ENCODE assay signal across 8 cellular contexts in genomic region chr9:129626079-129626943, GRCh38. TPM values are rescaled to one million over a fixed set of nuclear protein-coding genes. Genes with fewer than 3 reads are reported as not detected.
DNase-seq lines count a peak whose midpoint lies in the region; ATAC-seq and TF ChIP-seq lines count a peak whose summit lies in the region.

Gene NTMT1, plus strand, starts transcription at chr9:129626163. Its CDS starts 6,541 bp downstream, at chr9:129632704.

- no peaks in the 10 kb centered on the region for H3K36me3 ChIP-seq in A673 (ENCODE audit: insufficient read depth, low read length, poor library complexity, severe bottlenecking)

- no TSS peak for BruUV-seq in A673 (replicated peaks; lab: Mats Ljungman, UMichigan)

- peaks cover 40% of the 10 kb centered on the region for H3K4me1 ChIP-seq in A673 (ENCODE audit: insufficient read depth, low read length, poor library complexity, severe bottlenecking)

- intact Hi-C loops in A673 (cut with micrococcal nuclease; ENCODE audit: unreplicated experiment), result loop anchor here (5.0 kb wide), 1 partner anchor 166 kb away; no protein-coding TSS in a partner anchor

- H3K9me3 ChIP-seq in A673 (ENCODE audit: low read depth, low read length, poor library complexity, severe bottlenecking), result no peaks in the 10 kb centered on the region

- peak within 1 kb of the TSS; percentile 98 for H3K27ac ChIP-seq in A673 (ENCODE audit: low read depth, low read length, poor library complexity, severe bottlenecking)
- peak within 1 kb of the TSS; percentile 87 for H3K27ac ChIP-seq in caudate nucleus (ENCODE audit: low read depth, low read length)

- POLR2A ChIA-PET in A673 (lab: Charles Lee; ENCODE audit: low non-redundant PET), result no interaction called here

- peak within 1 kb of the TSS; percentile 97 for H3K4me3 ChIP-seq in A673 (ENCODE audit: low read depth, low read length, poor library complexity, severe bottlenecking)

- DNase-seq in A673 (ENCODE audit: low spot score), result peak; percentile 88
- peak; percentile 85 for DNase-seq in NCI-H2171 treated with DMSO at 0.1 percent for 48 hours (lab: John Stamatoyannopoulos, UW)
- peak; percentile 76 to 85 (median 83) for DNase-seq in activated CD4-positive, CD25-positive, alpha-beta regulatory T cell (lab: John Stamatoyannopoulos, UW)
- DNase-seq in caudate nucleus (lab: John Stamatoyannopoulos, UW), result peak in 59 of 61 donors; percentile 49 to 96 (median 85)
- peak; percentile 84 for DNase-seq in islet precursor cell
- peak; percentile 81 to 93 (median 82) for DNase-seq in stimulated activated CD4-positive, alpha-beta T cell treated with anti-CD3 and anti-CD28 coated beads, Interleukin-12 subunit alpha, Interleukin-12 subunit beta, amount 100 ng/mL, for 48 hours (ENCODE audit: low read depth in 2 of 3, low spot score in 1 of 3)

- ATAC-seq in GM18861 (IDR thresholded peaks at IDR 0.05; ENCODE audit: unreplicated experiment) (peak; percentile 45), HG03097 (IDR thresholded peaks at IDR 0.05; ENCODE audit: low FRiP score, unreplicated experiment) (peak; percentile 67)

- H3K27me3 ChIP-seq in A673 (replicated peaks; ENCODE audit: insufficient read depth, low read depth, low read length, poor library complexity), result no peaks in the 10 kb centered on the region

- TF ChIP-seq CTCF in A673 (conservative IDR thresholded peaks at IDR 0.05; ENCODE audit: low read depth, low read length), result no peak

- CTCF ChIA-PET in A673 (lab: Charles Lee), result interaction anchor here (0.6 to 5.3 kb wide), 6 partner anchors 29 to 494 kb away, joined by 3 to 40 read pairs (median 4); partner anchors contain the start of gene PTGES

RNA-seq across cellular contexts. Expression of gene NTMT1, which starts in this region (rescaled TPM):
- total RNA-seq in A673 (2021), result 82.8 and 87.1 TPM in 2 replicates

Comparison
In these comparisons a context has a peak if more than half of its experiments do, and no peak if none do; other contexts are left out.
1. Peak in every context shown above with its lines: DNase-seq, ATAC-seq, H3K4me3 ChIP-seq and H3K27ac ChIP-seq.